ENCODE assay signal across 8 cellular contexts in the genomic region with DNA sequence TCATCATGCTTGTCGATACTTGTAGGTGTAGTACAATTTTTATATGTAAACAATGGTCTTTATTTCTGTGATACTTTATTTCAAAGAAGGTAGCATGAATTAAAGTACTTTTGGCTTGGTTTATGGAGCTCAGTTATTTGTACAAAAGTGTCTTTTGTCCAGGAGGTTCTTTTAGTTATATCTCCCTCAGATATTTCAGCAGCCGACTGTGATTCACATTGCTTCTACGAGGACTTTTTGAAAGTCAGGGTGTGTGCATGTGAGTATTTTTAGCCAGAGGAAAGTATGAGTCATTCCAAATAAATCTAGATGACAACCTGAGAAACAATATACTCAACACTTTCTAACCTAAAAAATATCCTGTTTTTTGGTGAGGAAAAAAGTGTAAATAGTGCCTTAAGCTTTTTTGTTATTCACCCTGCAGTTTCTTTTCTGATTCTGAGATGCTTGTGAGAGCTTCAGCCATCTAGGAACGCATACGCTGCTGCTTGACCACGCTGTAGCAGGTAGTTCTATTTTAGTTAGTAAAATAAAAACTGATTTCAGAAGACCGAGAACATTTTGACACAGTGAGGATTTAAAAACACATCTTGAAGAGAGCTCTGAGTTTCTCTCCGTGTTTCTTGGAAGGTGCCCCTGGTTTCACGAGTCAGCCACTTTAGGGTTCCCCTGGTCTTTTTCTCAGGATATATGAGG. TPM values are rescaled to one million over a fixed set of nuclear protein-coding genes. Genes with fewer than 3 reads are reported as not detected.
A peak's percentile ranks its signal among the peaks of the same experiment; 100 is the strongest.
DNase-seq lines count a peak whose midpoint lies in the region; ATAC-seq lines count a peak whose summit lies in the region.

No MANE protein-coding gene starts in this region.

- peak overlapping the region; percentile 73 for H3K4me3 Mint-ChIP-seq in activated CD4-positive, alpha-beta memory T cell treated with anti-CD3 and anti-CD28 coated beads, Interleukin-2, amount 10 ng/mL, durations not matched to agents 7 days and 5 days

- no peaks in the 10 kb centered on the region for H3K9me3 Mint-ChIP-seq in activated CD4-positive, alpha-beta memory T cell treated with anti-CD3 and anti-CD28 coated beads, Interleukin-2, amount 10 ng/mL, durations not matched to agents 7 days and 5 days

- no peaks in the 10 kb centered on the region for H3K27me3 Mint-ChIP-seq in activated CD4-positive, alpha-beta memory T cell treated with anti-CD3 and anti-CD28 coated beads, Interleukin-2, amount 10 ng/mL, durations not matched to agents 7 days and 5 days

- ATAC-seq in GM19463 (IDR thresholded peaks at IDR 0.05; ENCODE audit: unreplicated experiment), result peak; percentile 68
- ATAC-seq in HG02970 (IDR thresholded peaks at IDR 0.05; ENCODE audit: low FRiP score, unreplicated experiment), result no peak

- H3K27ac Mint-ChIP-seq in activated CD4-positive, alpha-beta memory T cell treated with anti-CD3 and anti-CD28 coated beads, Interleukin-2, amount 10 ng/mL, durations not matched to agents 7 days and 5 days, result peak overlapping the region; percentile 97

- DNase-seq in Daoy (ENCODE audit: low read depth), result peak; percentile 81
- DNase-seq in HT-29 (ENCODE audit: low spot score), result peak; percentile 89
- peak; percentile 23 for DNase-seq in activated CD4-positive, alpha-beta memory T cell treated with anti-CD3 and anti-CD28 coated beads, Interleukin-2, amount 10 ng/mL, durations not matched to agents 7 days and 5 days
- peak; percentile 82 for DNase-seq in fibroblast of the conjunctiva (ENCODE audit: low read depth)
- peak; percentile 71 for DNase-seq in pulmonary artery endothelial cell (ENCODE audit: low read depth, low spot score)
- no peak for DNase-seq in NCI-H2029 treated with DMSO at 0.1 percent for 48 hours (lab: John Stamatoyannopoulos, UW)

- POLR2A ChIA-PET in activated CD4-positive, alpha-beta memory T cell treated with anti-CD3 and anti-CD28 coated beads, Interleukin-2, amount 10 ng/mL, durations not matched to agents 7 days and 5 days (lab: Charles Lee), result interaction anchor here (0.7 to 3.6 kb wide), 14 partner anchors 12 to 329 kb away, joined by 3 to 41 read pairs (median 4); a partner anchor contains a TSS

- H3K36me3 Mint-ChIP-seq in activated CD4-positive, alpha-beta memory T cell treated with anti-CD3 and anti-CD28 coated beads, Interleukin-2, amount 10 ng/mL, durations not matched to agents 7 days and 5 days (ENCODE audit: low read depth), result peaks cover 13% of the 10 kb centered on the region

- CTCF ChIA-PET in activated CD4-positive, alpha-beta memory T cell treated with anti-CD3 and anti-CD28 coated beads, Interleukin-2, amount 10 ng/mL, durations not matched to agents 7 days and 5 days (lab: Charles Lee), result interaction anchor here (0.8 to 2.6 kb wide), 8 partner anchors 10 to 510 kb away, joined by 3 to 16 read pairs (median 4); no protein-coding TSS in a partner anchor

- H3K4me1 Mint-ChIP-seq in activated CD4-positive, alpha-beta memory T cell treated with anti-CD3 and anti-CD28 coated beads, Interleukin-2, amount 10 ng/mL, durations not matched to agents 7 days and 5 days, result peaks cover 60% of the 10 kb centered on the region

RNA-seq across cellular contexts. Expression of a gene that starts 0.5 kb away (rescaled TPM):
- total RNA-seq in Daoy (2014; rRNA removed; shearing (Covaris generic)), result 86.1 and 89.0 TPM in 2 replicates
- 145 and 200 TPM in 2 replicates for total RNA-seq in HT-29 (2014; rRNA removed; shearing (Covaris generic))
- 10 to 100 TPM; 65.7 to 72.8 TPM for total RNA-seq in activated CD4-positive, alpha-beta memory T cell treated with anti-CD3 and anti-CD28 coated beads, Interleukin-2, amount 10 ng/mL, durations not matched to agents 7 days and 5 days
- total RNA-seq in pulmonary artery endothelial cell, result 177 and 178 TPM in 2 replicates

RNA-seq across cellular contexts. Expression of a gene that starts 44.6 kb away (rescaled TPM):
- 50.1 and 50.2 TPM in 2 replicates for total RNA-seq in Daoy (2014; rRNA removed; shearing (Covaris generic))
- total RNA-seq in HT-29 (2014; rRNA removed; shearing (Covaris generic)), result 228 and 253 TPM in 2 replicates
- total RNA-seq in activated CD4-positive, alpha-beta memory T cell treated with anti-CD3 and anti-CD28 coated beads, Interleukin-2, amount 10 ng/mL, durations not matched to agents 7 days and 5 days, result 10 to 100 TPM; 32.6 to 38.2 TPM
- total RNA-seq in pulmonary artery endothelial cell, result 38.5 and 44.2 TPM in 2 replicates
